Comparison of ENCODE assay signal across 25 cellular contexts in genomic region chr13:58843567-58843966, GRCh38.
DNase-seq lines count a peak whose midpoint lies in the region; ATAC-seq, FAIRE-seq and TF ChIP-seq lines count a peak whose summit lies in the region.
"Had no signal": no experiment of that assay in that cellular context is flagged by ENCODE, and none has a peak within 500 bp of the region (broad histone marks: within the 10 kb centered on the region; RNA-seq: fewer than 3 reads in every experiment).

No MANE protein-coding gene starts in this region.

- no peak overlapping the region for H3K4me3 Mint-ChIP-seq in endodermal cell
- no peak overlapping the region for H3K4me3 Mint-ChIP-seq in CD4-positive, alpha-beta T cell
- H3K4me3 Mint-ChIP-seq: HFFc6, IgD-negative memory B cell had no signal

- DNase-seq in DMS53 (lab: John Stamatoyannopoulos, UW) (peak; percentile 1), DMS53 treated with DMSO at 0.1 percent for 48 hours (lab: John Stamatoyannopoulos, UW; ENCODE audit: unreplicated experiment) (no peak), endodermal cell (peak; percentile 73), neuronal stem cell (ENCODE audit: low spot score) (no peak), HTR-8/SVneo (ENCODE audit: insufficient read length, low spot score) (no peak), SHP77 treated with DMSO at 0.1 percent for 48 hours (lab: John Stamatoyannopoulos, UW) (no peak)
- DNase-seq in CD4-positive, alpha-beta T cell, result no peak
- DNase-seq: Caco-2; DMS153; EL; HFFc6; MM.1S; NCI-H1092 treated with DMSO at 0.1 percent for 48 hours; NCI-H2081 treated with DMSO at 0.1 percent for 48 hours; NCI-H446 treated with DMSO at 0.1 percent for 48 hours; NCI-H69; NK-92 treated with Interleukin-12 subunit alpha and Interleukin-12 subunit beta, amount 100 ng/mL, for 24 hours; OCI-M1; Right ventricle myocardium superior; SK-N-SH had no signal

- no peaks in the 10 kb centered on the region for H3K79me2 ChIP-seq in OCI-LY1 (ENCODE audit: insufficient read depth, low read length)

- H3K4me1 ChIP-seq in OCI-LY1 (ENCODE audit: insufficient read depth, low read length, severe bottlenecking) (no peaks in the 10 kb centered on the region), endodermal cell (ENCODE audit: control insufficient read depth, insufficient read depth, low read length) (no peaks in the 10 kb centered on the region), neuronal stem cell (ENCODE audit: control insufficient read depth in 2 of 2, insufficient read depth in 1 of 2, low read depth in 1 of 2, low read length in 2 of 2) (no peaks in the 10 kb centered on the region)
- H3K4me1 ChIP-seq: Caco-2 had no signal

- no peak overlapping the region for H3K18ac ChIP-seq in neuronal stem cell (ENCODE audit: low read length)

- H3K4ac ChIP-seq in neuronal stem cell (ENCODE audit: low read length), result no peak overlapping the region

- no peaks in the 10 kb centered on the region for H4K20me1 ChIP-seq in OCI-LY1 (ENCODE audit: insufficient read depth, low read length)

- H3K27me3 ChIP-seq in OCI-LY1 (ENCODE audit: insufficient read depth, low read length) (no peaks in the 10 kb centered on the region), endodermal cell (ENCODE audit: control insufficient read depth, insufficient read depth, low read length, poor library complexity, severe bottlenecking) (no peaks in the 10 kb centered on the region), neuronal stem cell (ENCODE audit: control insufficient read depth in 3 of 3, insufficient read depth in 3 of 3, low read depth in 1 of 3, low read length in 3 of 3) (no peaks in the 10 kb centered on the region)
- no peaks in the 10 kb centered on the region for H3K27me3 ChIP-seq in CD4-positive, alpha-beta T cell (ENCODE audit: control insufficient read depth, insufficient read depth, low read length)

- H3K36me3 Mint-ChIP-seq in endodermal cell (ENCODE audit: low read depth), result no peaks in the 10 kb centered on the region
- no peaks in the 10 kb centered on the region for H3K36me3 Mint-ChIP-seq in CD4-positive, alpha-beta T cell (ENCODE audit: low read depth)
- H3K36me3 Mint-ChIP-seq: IgD-negative memory B cell had no signal

- H2AK5ac ChIP-seq in neuronal stem cell (ENCODE audit: low read depth, low read length), result no peak overlapping the region

- H3K9ac ChIP-seq in OCI-LY1 (ENCODE audit: low read length) (no peak overlapping the region), endodermal cell (ENCODE audit: extremely low read depth, low read length, poor library complexity, severe bottlenecking) (no peak overlapping the region), neuronal stem cell (ENCODE audit: low read depth, low read length, poor library complexity) (no peak overlapping the region)
- H3K9ac ChIP-seq: SK-N-SH had no signal

- H2BK120ac ChIP-seq in neuronal stem cell (ENCODE audit: low read depth, low read length), result no peak overlapping the region

- H3K79me1 ChIP-seq in neuronal stem cell (ENCODE audit: low read depth, low read length), result no peaks in the 10 kb centered on the region

- no peak overlapping the region for H3K27ac ChIP-seq in OCI-LY1 (ENCODE audit: low read depth, low read length, poor library complexity, severe bottlenecking)
- no peak overlapping the region for H3K27ac ChIP-seq in endodermal cell (ENCODE audit: low read depth, low read length)
- no peak overlapping the region for H3K27ac ChIP-seq in neuronal stem cell (replicated peaks; ENCODE audit: low read length)
- no peak overlapping the region for H3K27ac ChIP-seq in CD4-positive, alpha-beta T cell (ENCODE audit: low read depth, low read length)
- H3K27ac ChIP-seq: 22Rv1 had no signal

- H3K36me3 ChIP-seq in OCI-LY1 (ENCODE audit: insufficient read depth, low read length), result no peaks in the 10 kb centered on the region
- no peaks in the 10 kb centered on the region for H3K36me3 ChIP-seq in endodermal cell (ENCODE audit: control insufficient read depth, insufficient read depth, low read length)
- H3K36me3 ChIP-seq in neuronal stem cell (replicated peaks in 1 of 2; ENCODE audit: control insufficient read depth in 2 of 2, insufficient read depth in 2 of 2, low read length in 2 of 2), result no peaks in the 10 kb centered on the region

- H3K4me2 ChIP-seq in OCI-LY1 (ENCODE audit: low read length) (no peak overlapping the region), neuronal stem cell (ENCODE audit: insufficient read depth, low read length, poor library complexity, severe bottlenecking) (no peak overlapping the region)
- H3K4me2 ChIP-seq: SK-N-SH had no signal

- no peak overlapping the region for H3K27ac Mint-ChIP-seq in endodermal cell
- H3K27ac Mint-ChIP-seq in CD4-positive, alpha-beta T cell, result no peak overlapping the region
- H3K27ac Mint-ChIP-seq: HFFc6, IgD-negative memory B cell had no signal

- no peak overlapping the region for H2BK15ac ChIP-seq in neuronal stem cell (ENCODE audit: low read length)

- no peak overlapping the region for H4K91ac ChIP-seq in neuronal stem cell (ENCODE audit: low read depth, low read length, poor library complexity)

- no peak overlapping the region for H3K14ac ChIP-seq in neuronal stem cell (ENCODE audit: low read length)

- H3K9me3 ChIP-seq in OCI-LY1 (ENCODE audit: low read length) (no peaks in the 10 kb centered on the region), endodermal cell (ENCODE audit: control insufficient read depth, low read length) (peaks cover 22% of the 10 kb centered on the region), neuronal stem cell (replicated peaks in 1 of 2; ENCODE audit: control insufficient read depth in 2 of 2, insufficient read depth in 1 of 2, low read depth in 1 of 2, low read length in 2 of 2) (peaks cover 0 to 2% of the 10 kb centered on the region in 2 donors)
- H3K9me3 ChIP-seq in CD4-positive, alpha-beta T cell (ENCODE audit: control insufficient read depth, low read length), result no peaks in the 10 kb centered on the region
- H3K9me3 ChIP-seq: SK-N-SH had no signal

- no peaks in the 10 kb centered on the region for H3K27me3 Mint-ChIP-seq in endodermal cell (ENCODE audit: insufficient read depth)
- no peaks in the 10 kb centered on the region for H3K27me3 Mint-ChIP-seq in CD4-positive, alpha-beta T cell
- H3K27me3 Mint-ChIP-seq: IgD-negative memory B cell had no signal

- TF ChIP-seq CTCF in OCI-LY1 (IDR thresholded peaks at IDR 0.05; ENCODE audit: low read length) (peak; percentile 18; the same call in 1 of the 2 replicates), endodermal cell (conservative IDR thresholded peaks at IDR 0.05) (peak; percentile 58)
- TF ChIP-seq CTCF in CD4-positive, alpha-beta T cell (IDR thresholded peaks at IDR 0.05), result no peak

- H3K9me2 ChIP-seq in OCI-LY1 (ENCODE audit: low read depth, low read length), result no peaks in the 10 kb centered on the region
- H3K9me2 ChIP-seq: SK-N-SH had no signal

- CTCF ChIA-PET in CD4-positive, alpha-beta T cell (lab: Charles Lee), result no interaction called here

- 87 to 95% methylated on average over 5 to 6 of the region's 6 CpGs for WGBS in endodermal cell (ENCODE audit: insufficient coverage in 1 of 2, insufficient read length in 1 of 2), 2 experiments
- no CpG with 5 or more reads among the region's 6 CpGs for WGBS in neuronal stem cell (ENCODE audit: extremely low coverage in 2 of 2, insufficient read length in 2 of 2, insufficient replicate concordance in 1 of 2), 2 donors

- intact Hi-C loops in CD4-positive, alpha-beta T cell (cut with DNase I, micrococcal nuclease), result no loop called here

- H2AFZ ChIP-seq in OCI-LY1 (ENCODE audit: low read length), result no peak overlapping the region
- H2AFZ ChIP-seq in neuronal stem cell (ENCODE audit: low read length), result peak overlapping the region; percentile 36

- H3F3A ChIP-seq in OCI-LY1 (ENCODE audit: insufficient read depth, low read length), result no peaks in the 10 kb centered on the region

- no peak for ATAC-seq in CD4-positive, alpha-beta T cell (ENCODE audit: poor library complexity)

- H3K23ac ChIP-seq in neuronal stem cell (ENCODE audit: low read depth, low read length, poor library complexity), result no peak overlapping the region

- no peak for FAIRE-seq in HTR-8/SVneo (lab: Jason Lieb, UNC)
- FAIRE-seq: GM12892, H54 had no signal

- no peak overlapping the region for H4K8ac ChIP-seq in neuronal stem cell (ENCODE audit: low read depth, low read length)

- no peak overlapping the region for H2BK12ac ChIP-seq in neuronal stem cell (ENCODE audit: low read length)

- H2BK5ac ChIP-seq in neuronal stem cell (ENCODE audit: low read length), result no peak overlapping the region

- peaks cover 7% of the 10 kb centered on the region for H3K4me1 Mint-ChIP-seq in endodermal cell
- no peaks in the 10 kb centered on the region for H3K4me1 Mint-ChIP-seq in CD4-positive, alpha-beta T cell (ENCODE audit: low read depth)
- H3K4me1 Mint-ChIP-seq: IgD-negative memory B cell had no signal

- POLR2A ChIA-PET in CD4-positive, alpha-beta T cell (lab: Charles Lee), result no interaction called here

- H3K9me3 Mint-ChIP-seq in endodermal cell, result peaks cover 24% of the 10 kb centered on the region
- peaks cover 11% of the 10 kb centered on the region for H3K9me3 Mint-ChIP-seq in CD4-positive, alpha-beta T cell

- H3K4me3 ChIP-seq in OCI-LY1 (ENCODE audit: low read depth, low read length, poor library complexity, severe bottlenecking) (no peak overlapping the region), endodermal cell (ENCODE audit: low read length) (no peak overlapping the region), neuronal stem cell (ENCODE audit: low read length in 2 of 2) (no peak overlapping the region)

Comparison
In these comparisons a context has a peak if more than half of its experiments do, and no peak if none do; other contexts are left out.
1. DNase-seq: peak in DMS53 (single experiment) and endodermal cell (single experiment); none in DMS53 treated with DMSO at 0.1 percent for 48 hours (single experiment), neuronal stem cell (single experiment), CD4-positive, alpha-beta T cell (0 of 10), HTR-8/SVneo (single experiment) and SHP77 treated with DMSO at 0.1 percent for 48 hours (single experiment).